Comparison of ENCODE assay signal across 8 cellular contexts in the genomic region with DNA sequence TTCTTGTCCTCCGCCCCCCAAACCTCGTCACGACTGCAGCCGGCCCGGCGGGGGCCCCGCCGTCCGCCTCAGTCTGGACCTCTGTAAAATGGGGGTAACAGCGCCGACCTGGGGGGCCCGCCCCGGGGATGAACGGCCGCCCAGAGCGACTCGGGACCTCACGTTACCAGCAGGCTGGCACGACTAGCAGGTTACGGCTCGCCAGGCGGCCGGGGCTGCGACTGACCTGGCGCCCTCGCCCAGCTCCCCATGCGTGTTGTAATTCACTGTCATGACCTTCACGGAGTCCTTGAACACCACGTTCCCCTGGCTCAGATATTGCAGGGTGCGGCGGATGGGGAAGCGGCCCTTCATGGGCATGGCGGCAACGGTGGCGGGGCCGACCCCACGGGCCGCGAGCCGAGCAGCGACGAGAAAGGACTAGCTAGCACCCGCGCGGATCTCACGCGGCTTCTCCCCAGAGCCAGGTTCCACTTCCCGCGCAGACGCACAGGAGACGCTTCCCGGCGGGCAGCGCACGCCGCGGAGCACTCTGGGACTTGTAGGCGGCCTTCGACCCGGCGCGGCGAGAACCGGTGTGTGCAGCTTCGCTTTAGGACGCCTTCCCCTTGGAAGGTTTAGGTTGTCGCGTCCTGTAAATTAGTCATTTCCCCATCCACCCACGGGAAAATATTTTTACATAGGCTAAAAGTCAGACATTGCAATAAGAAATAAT. TPM values are rescaled to one million over a fixed set of nuclear protein-coding genes. Genes with fewer than 3 reads are reported as not detected.
DNase-seq lines count a peak whose midpoint lies in the region; ATAC-seq and TF ChIP-seq lines count a peak whose summit lies in the region.

A gene (minus strand): TSS at position 481 of the 715 bp plus-strand sequence. CDS start 121 bp downstream, at position 360.

- H3K4me1 ChIP-seq in BE2C: no peaks in the 10 kb centered on the region

- no peak for TF ChIP-seq CTCF in BE2C (IDR thresholded peaks at IDR 0.05; ENCODE audit: low read depth, low read length)

- DNase-seq in BE2C (peak; percentile 84), GM19240 (ENCODE audit: insufficient read length, low spot score) (peak; percentile 97), NCI-H524 (lab: John Stamatoyannopoulos, UW) (peak; percentile 63 to 82)
- DNase-seq in activated CD4-positive, alpha-beta T cell treated with anti-CD3 and anti-CD28 coated beads for 4 hours: peak; percentile 84 to 89
- DNase-seq in stimulated activated CD4-positive, alpha-beta T cell treated with anti-CD3 and anti-CD28 coated beads, Interleukin-1b, Interleukin-23, amount 100 ng/mL, for 24 hours (ENCODE audit: low read depth in 4 of 4, low spot score in 1 of 4): peak; percentile 70 to 87 (median 82)

- H3K4me3 ChIP-seq in BE2C (ENCODE audit: low read depth, low read length): peak within 1 kb of the TSS; percentile 84

- H3K27me3 ChIP-seq in BE2C: no peaks in the 10 kb centered on the region
- no peaks in the 10 kb centered on the region for H3K27me3 ChIP-seq in layer of hippocampus (ENCODE audit: control insufficient read depth, insufficient read depth, low read length)

- H3K9me3 ChIP-seq in BE2C: no peaks in the 10 kb centered on the region

- peak; percentile 94 for ATAC-seq in HG03457 (IDR thresholded peaks at IDR 0.05; ENCODE audit: unreplicated experiment)

- no peaks in the 10 kb centered on the region; the same call in 1 of the 2 replicates for H3K36me3 ChIP-seq in BE2C

- peak within 1 kb of the TSS; percentile 83 for H3K27ac ChIP-seq in cingulate gyrus (ENCODE audit: low read depth, low read length)
- peak within 1 kb of the TSS; percentile 85 for H3K27ac ChIP-seq in layer of hippocampus (ENCODE audit: low read depth, low read length)

RNA-seq across cellular contexts. Expression of the gene that starts here (rescaled TPM):
- polyA plus RNA-seq in BE2C (2012; ENCODE audit: insufficient read depth, insufficient read length, low read depth): 34.5 TPM

Comparison
In these comparisons a context has a peak if more than half of its experiments do, and no peak if none do; other contexts are left out.
1. Peak in every context shown above with its lines: DNase-seq, ATAC-seq, H3K4me3 ChIP-seq and H3K27ac ChIP-seq.